27 cellular contexts compared by ENCODE assay signal in genomic region chr20:37786043-37786442, GRCh38.
"Had no signal": no experiment of that assay in that cellular context is flagged by ENCODE, and none has a peak within 500 bp of the region (broad histone marks: within the 10 kb centered on the region; RNA-seq: fewer than 3 reads in every experiment).

No MANE protein-coding gene starts in this region.

- H3K27me3 Mint-ChIP-seq: activated CD4-positive, alpha-beta T cell treated with anti-CD3 and anti-CD28 coated beads for 36 hours; activated naive CD8-positive, alpha-beta T cell treated with anti-CD3 and anti-CD28 coated beads for 36 hours; central memory CD8-positive, alpha-beta T cell; effector memory CD8-positive, alpha-beta T cell had no signal

- H2AFZ ChIP-seq: parathyroid adenoma had no signal

- H3K9me3 ChIP-seq: breast epithelium, esophagus muscularis mucosa, gastrocnemius medialis, transverse colon, uterus had no signal

- H3K9me3 Mint-ChIP-seq: activated T-helper 2 cell treated with anti-CD3 and anti-CD28 coated beads, Interferon-gamma antibody, Interleukin-2, Interleukin-4, amounts not matched to agents 10 μg/mL and 5 μg/mL and 100 μg/mL, durations not matched to agents 14 hours and 24 hours and 36 hours; central memory CD8-positive, alpha-beta T cell; effector memory CD8-positive, alpha-beta T cell; stimulated activated effector memory CD8-positive, alpha-beta T cell treated with anti-CD3 and anti-CD28 coated beads, Interleukin-12 subunit alpha, Interleukin-12 subunit beta, amount 100 ng/mL, for 72 hours had no signal

- H3K27ac Mint-ChIP-seq: activated CD4-positive, alpha-beta T cell treated with anti-CD3 and anti-CD28 coated beads for 36 hours; activated naive CD8-positive, alpha-beta T cell treated with anti-CD3 and anti-CD28 coated beads for 36 hours; activated T-helper 2 cell treated with anti-CD3 and anti-CD28 coated beads, Interferon-gamma antibody, Interleukin-2, Interleukin-4, amounts not matched to agents 10 μg/mL and 5 μg/mL and 100 μg/mL, durations not matched to agents 14 hours and 24 hours and 36 hours; effector memory CD8-positive, alpha-beta T cell; stimulated activated effector memory CD8-positive, alpha-beta T cell treated with anti-CD3 and anti-CD28 coated beads, Interleukin-12 subunit alpha, Interleukin-12 subunit beta, amount 100 ng/mL, for 72 hours had no signal

- ATAC-seq: activated CD4-positive, alpha-beta T cell treated with anti-CD3 and anti-CD28 coated beads for 36 hours; activated T-cell treated with anti-CD3 and anti-CD28 coated beads, Interleukin-2, amount 50 U/mL, for 4 hours; effector memory CD8-positive, alpha-beta T cell; gastrocnemius medialis; heart left ventricle; right cardiac atrium; stimulated activated effector memory CD8-positive, alpha-beta T cell treated with anti-CD3 and anti-CD28 coated beads, Interleukin-12 subunit alpha, Interleukin-12 subunit beta, amount 100 ng/mL, for 72 hours had no signal

- H3K79me2 ChIP-seq: parathyroid adenoma had no signal

- H3K27ac ChIP-seq: breast epithelium, dorsolateral prefrontal cortex, esophagus muscularis mucosa, gastrocnemius medialis, heart left ventricle, left ventricle myocardium inferior, parathyroid adenoma, transverse colon, uterus had no signal

- H3K4me1 Mint-ChIP-seq: activated CD4-positive, alpha-beta T cell treated with anti-CD3 and anti-CD28 coated beads for 36 hours; stimulated activated effector memory CD8-positive, alpha-beta T cell treated with anti-CD3 and anti-CD28 coated beads, Interleukin-12 subunit alpha, Interleukin-12 subunit beta, amount 100 ng/mL, for 72 hours had no signal

- H3K4me3 Mint-ChIP-seq: activated CD4-positive, alpha-beta T cell treated with anti-CD3 and anti-CD28 coated beads for 36 hours; activated naive CD8-positive, alpha-beta T cell treated with anti-CD3 and anti-CD28 coated beads for 36 hours; activated T-cell treated with anti-CD3 and anti-CD28 coated beads, Interleukin-2, amount 50 U/mL, for 4 hours; central memory CD8-positive, alpha-beta T cell; effector memory CD8-positive, alpha-beta T cell; nephron progenitor cell; stimulated activated effector memory CD8-positive, alpha-beta T cell treated with anti-CD3 and anti-CD28 coated beads, Interleukin-12 subunit alpha, Interleukin-12 subunit beta, amount 100 ng/mL, for 72 hours had no signal

- H3K4me3 ChIP-seq: breast epithelium, dorsolateral prefrontal cortex, esophagus muscularis mucosa, gastrocnemius medialis, heart left ventricle, left ventricle myocardium inferior, transverse colon, uterus had no signal

- H3K36me3 ChIP-seq: uterus had no signal

- H3K9ac ChIP-seq: parathyroid adenoma had no signal

- H3K4me1 ChIP-seq: breast epithelium, esophagus muscularis mucosa, parathyroid adenoma, transverse colon, uterus had no signal

- H3K27me3 ChIP-seq: breast epithelium, dorsolateral prefrontal cortex, esophagus muscularis mucosa, gastrocnemius medialis, heart left ventricle, transverse colon, uterus had no signal

- DNase-seq: activated CD4-positive, alpha-beta T cell treated with anti-CD3 and anti-CD28 coated beads for 36 hours; activated CD4-positive, alpha-beta T cell treated with anti-CD3 and anti-CD28 coated beads, Interleukin-2, amount 50 U/mL, for 48 hours; activated CD8-positive, alpha-beta memory T cell treated with anti-CD3 and anti-CD28 coated beads, Interleukin-2, amount 50 U/mL, for 48 hours; activated naive CD4-positive, alpha-beta T cell treated with Interleukin-2 at 50 U/mL for 16 hours; activated naive CD8-positive, alpha-beta T cell treated with anti-CD3 and anti-CD28 coated beads for 36 hours; activated T-cell treated with anti-CD3 and anti-CD28 coated beads, Interleukin-2, amount 50 U/mL, for 4 hours; dorsolateral prefrontal cortex; effector memory CD8-positive, alpha-beta T cell; heart left ventricle; kidney glomerular epithelial cell; left ventricle myocardium inferior; nephron progenitor cell; nucleus accumbens; small intestine; stimulated activated CD4-positive, alpha-beta T cell treated with anti-CD3 and anti-CD28 coated beads, Interleukin-2, amount 100 ng/mL, for 24 hours; T-helper 1 cell; transverse colon; uterus had no signal

- FAIRE-seq: small intestine, TTC549 had no signal
